In genomic region chr12:80848858-80849257, GRCh38 we compare ENCODE assay signal across 18 cellular contexts.
"Had no signal": no experiment of that assay in that cellular context is flagged by ENCODE, and none has a peak within 500 bp of the region (broad histone marks: within the 10 kb centered on the region; RNA-seq: fewer than 3 reads in every experiment).

No MANE protein-coding gene starts in this region.

- H3K4me1 Mint-ChIP-seq: naive thymus-derived CD4-positive, alpha-beta T cell had no signal

- H3K9ac ChIP-seq: neural progenitor cell had no signal

- H3K27ac ChIP-seq: ascending aorta, esophagus muscularis mucosa, hepatocyte, left lung, neural progenitor cell, spleen, upper lobe of left lung had no signal

- H3K36me3 ChIP-seq: ascending aorta, esophagus muscularis mucosa, left lung, neural progenitor cell, upper lobe of left lung had no signal

- H3K4me3 ChIP-seq: ascending aorta, esophagus muscularis mucosa, hepatocyte, left lung, lung, neural progenitor cell, spleen, upper lobe of left lung had no signal

- H3K36me3 Mint-ChIP-seq: activated naive CD4-positive, alpha-beta T cell treated with anti-CD3 and anti-CD28 coated beads, Interleukin-2, amount 50 U/mL, for 72 hours; naive thymus-derived CD4-positive, alpha-beta T cell; neural progenitor cell had no signal

- H3K27ac Mint-ChIP-seq: activated naive CD4-positive, alpha-beta T cell treated with anti-CD3 and anti-CD28 coated beads, Interleukin-2, amount 50 U/mL, for 72 hours; naive thymus-derived CD4-positive, alpha-beta T cell; neural progenitor cell had no signal

- DNase-seq: activated CD4-positive, alpha-beta T cell treated with anti-CD3 and anti-CD28 coated beads for 1 hour; activated T-cell treated with anti-CD3 and anti-CD28 coated beads, Interleukin-2, amount 50 U/mL, for 1 hour; central memory CD4-positive, alpha-beta T cell; effector memory CD4-positive, alpha-beta T cell; glutamatergic neuron; kidney glomerular epithelial cell; left lung; naive thymus-derived CD4-positive, alpha-beta T cell; spleen; stimulated activated CD4-positive, alpha-beta T cell treated with anti-CD3 and anti-CD28 coated beads, Interleukin-4, amount 100 ng/mL, for 1 hour; stimulated activated naive CD4-positive, alpha-beta T cell treated with Interleukin-2 at 50 U/mL for 16 hours; upper lobe of left lung had no signal

- H3K4me3 Mint-ChIP-seq: naive thymus-derived CD4-positive, alpha-beta T cell; neural progenitor cell had no signal

- H3K9me3 Mint-ChIP-seq: neural progenitor cell had no signal

- ATAC-seq: activated naive CD4-positive, alpha-beta T cell treated with anti-CD3 and anti-CD28 coated beads, Interleukin-2, amount 50 U/mL, for 72 hours; left lung; naive thymus-derived CD4-positive, alpha-beta T cell had no signal

- H3K4me1 ChIP-seq: ascending aorta, esophagus muscularis mucosa, left lung, neural progenitor cell, spleen, upper lobe of left lung had no signal

- H2AFZ ChIP-seq: hepatocyte, neural progenitor cell had no signal

- H3K9me3 ChIP-seq: ascending aorta, esophagus muscularis mucosa, left lung, spleen, upper lobe of left lung had no signal

- H3K79me2 ChIP-seq: hepatocyte had no signal

- H3K27me3 Mint-ChIP-seq: naive thymus-derived CD4-positive, alpha-beta T cell had no signal

- H3K27me3 ChIP-seq: ascending aorta, esophagus muscularis mucosa, hepatocyte, left lung, neural progenitor cell, spleen, upper lobe of left lung had no signal

- H3K4me2 ChIP-seq: hepatocyte, neural progenitor cell had no signal
